Comparison of ENCODE assay signal across 11 cellular contexts in the genomic region with DNA sequence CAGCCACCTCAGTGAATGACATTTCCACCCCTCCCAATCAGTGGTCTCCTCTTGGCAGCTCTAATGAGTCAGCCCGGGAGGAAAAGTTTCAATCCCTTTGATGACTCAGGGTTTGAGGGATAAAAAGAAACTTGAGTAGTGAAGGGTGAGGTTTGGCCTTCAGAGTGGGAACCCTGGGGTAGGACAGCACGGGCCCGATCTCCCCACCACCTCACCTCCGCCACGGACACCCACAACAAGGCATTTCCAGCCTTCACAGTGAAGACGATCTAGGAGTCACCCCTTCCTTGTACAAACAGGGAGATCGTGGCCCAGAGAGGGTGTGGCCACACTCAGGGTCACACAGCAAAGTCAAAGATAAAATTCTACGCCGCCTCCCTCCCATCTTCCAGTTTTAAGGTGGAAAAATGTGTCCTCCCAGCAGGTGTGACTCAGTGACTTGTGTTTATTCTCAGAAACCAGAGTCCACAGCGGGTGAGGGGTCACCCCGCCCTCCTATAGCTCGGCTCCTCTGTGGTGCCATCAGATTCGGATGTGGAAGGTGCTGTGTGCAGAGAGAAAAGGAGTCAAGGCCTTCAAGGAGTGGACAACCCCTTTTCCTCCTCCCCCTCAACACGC. TPM values are rescaled to one million over a fixed set of nuclear protein-coding genes. Genes with fewer than 3 reads are reported as not detected.
DNase-seq lines count a peak whose midpoint lies in the region; ATAC-seq lines count a peak whose summit lies in the region.
"Had no signal": no experiment of that assay in that cellular context is flagged by ENCODE, and none has a peak within 500 bp of the region (broad histone marks: within the 10 kb centered on the region; RNA-seq: fewer than 3 reads in every experiment).

No MANE protein-coding gene starts in this region.

- no peaks in the 10 kb centered on the region for H3K9me3 ChIP-seq in HAP-1
- H3K9me3 ChIP-seq: thoracic aorta had no signal

- no peak overlapping the region for H3K4me3 Mint-ChIP-seq in activated CD8-positive, alpha-beta memory T cell treated with anti-CD3 and anti-CD28 coated beads, Interleukin-2, amount 10 ng/mL, durations not matched to agents 7 days and 5 days
- H3K4me3 Mint-ChIP-seq: memory B cell had no signal

- peak overlapping the region; percentile 59 for H3K27ac Mint-ChIP-seq in activated CD8-positive, alpha-beta memory T cell treated with anti-CD3 and anti-CD28 coated beads, Interleukin-2, amount 10 ng/mL, durations not matched to agents 7 days and 5 days
- H3K27ac Mint-ChIP-seq: memory B cell had no signal

- peaks cover 28% of the 10 kb centered on the region for H3K4me1 Mint-ChIP-seq in activated CD8-positive, alpha-beta memory T cell treated with anti-CD3 and anti-CD28 coated beads, Interleukin-2, amount 10 ng/mL, durations not matched to agents 7 days and 5 days

- no peak overlapping the region for H3K4me3 ChIP-seq in HAP-1
- H3K4me3 ChIP-seq: thoracic aorta had no signal

- H3K36me3 ChIP-seq in HAP-1 (replicated peaks), result no peaks in the 10 kb centered on the region
- H3K36me3 ChIP-seq: thoracic aorta had no signal

- peak; percentile 76 for DNase-seq in stimulated activated CD4-positive, alpha-beta T cell treated with anti-CD3 and anti-CD28 coated beads, Interleukin-15, amount 100 ng/mL, for 24 hours
- no peak for DNase-seq in stimulated activated CD4-positive, alpha-beta T cell treated with anti-CD3 and anti-CD28 coated beads, Interleukin-4, amount 100 ng/mL, for 1 hour
- DNase-seq in activated CD8-positive, alpha-beta memory T cell treated with anti-CD3 and anti-CD28 coated beads, Interleukin-2, amount 10 ng/mL, durations not matched to agents 7 days and 5 days, result peak; percentile 59
- DNase-seq in iris pigment epithelial cell (ENCODE audit: low read depth) (peak; percentile 85), HAP-1 (ENCODE audit: low spot score in 2 of 2) (no peak)
- DNase-seq: NCI-H69 had no signal

- CTCF ChIA-PET in activated CD8-positive, alpha-beta memory T cell treated with anti-CD3 and anti-CD28 coated beads, Interleukin-2, amount 10 ng/mL, durations not matched to agents 7 days and 5 days (lab: Charles Lee), result interaction anchor here (1.6 kb wide), 1 partner anchor 17 kb away, joined by 3 read pairs; no protein-coding TSS in a partner anchor

- no peaks in the 10 kb centered on the region for H3K27me3 ChIP-seq in HAP-1 (ENCODE audit: low read depth)

- H3K36me3 Mint-ChIP-seq in activated CD8-positive, alpha-beta memory T cell treated with anti-CD3 and anti-CD28 coated beads, Interleukin-2, amount 10 ng/mL, durations not matched to agents 7 days and 5 days, result peaks cover 24% of the 10 kb centered on the region

- in situ Hi-C loops in HAP-1 (cut with MboI; ENCODE audit: low sequenced_read_pairs), result no loop called here

- no peaks in the 10 kb centered on the region for H3K4me1 ChIP-seq in HAP-1

- no peaks in the 10 kb centered on the region for H3K27me3 Mint-ChIP-seq in activated CD8-positive, alpha-beta memory T cell treated with anti-CD3 and anti-CD28 coated beads, Interleukin-2, amount 10 ng/mL, durations not matched to agents 7 days and 5 days
- H3K27me3 Mint-ChIP-seq: memory B cell had no signal

- peak; percentile 66 for ATAC-seq in activated CD8-positive, alpha-beta memory T cell treated with anti-CD3 and anti-CD28 coated beads, Interleukin-2, amount 10 ng/mL, durations not matched to agents 7 days and 5 days
- ATAC-seq in HG02884 (IDR thresholded peaks at IDR 0.05; ENCODE audit: unreplicated experiment), result no peak
- no peak for ATAC-seq in HG02571 (IDR thresholded peaks at IDR 0.05; ENCODE audit: unreplicated experiment)
- ATAC-seq in HG02763 (IDR thresholded peaks at IDR 0.05; ENCODE audit: unreplicated experiment), result no peak

- no peaks in the 10 kb centered on the region for H3K9me3 Mint-ChIP-seq in activated CD8-positive, alpha-beta memory T cell treated with anti-CD3 and anti-CD28 coated beads, Interleukin-2, amount 10 ng/mL, durations not matched to agents 7 days and 5 days (ENCODE audit: low read depth)
- H3K9me3 Mint-ChIP-seq: memory B cell had no signal

RNA-seq across cellular contexts. Expression of gene CIB3, which starts 12.3 kb away (rescaled TPM):
- not detected for total RNA-seq in activated CD8-positive, alpha-beta memory T cell treated with anti-CD3 and anti-CD28 coated beads, Interleukin-2, amount 10 ng/mL, durations not matched to agents 7 days and 5 days
- total RNA-seq: thoracic aorta had no signal

RNA-seq across cellular contexts. Expression of gene HSH2D, which starts 17.6 kb away (rescaled TPM):
- total RNA-seq in activated CD8-positive, alpha-beta memory T cell treated with anti-CD3 and anti-CD28 coated beads, Interleukin-2, amount 10 ng/mL, durations not matched to agents 7 days and 5 days, result 100 to 1,000 TPM; 181 to 199 TPM

RNA-seq across cellular contexts. Expression of gene FAM32A, which starts 24.2 kb away (rescaled TPM):
- total RNA-seq in activated CD8-positive, alpha-beta memory T cell treated with anti-CD3 and anti-CD28 coated beads, Interleukin-2, amount 10 ng/mL, durations not matched to agents 7 days and 5 days, result 10 to 100 TPM; 64.6 to 72.0 TPM

RNA-seq across cellular contexts. Expression of gene AP1M1, which starts 36.7 kb away (rescaled TPM):
- total RNA-seq in activated CD8-positive, alpha-beta memory T cell treated with anti-CD3 and anti-CD28 coated beads, Interleukin-2, amount 10 ng/mL, durations not matched to agents 7 days and 5 days, result 100 to 1,000 TPM; 144 to 154 TPM

RNA-seq across cellular contexts. Expression of gene RAB8A, which starts 49.4 kb away (rescaled TPM):
- total RNA-seq in activated CD8-positive, alpha-beta memory T cell treated with anti-CD3 and anti-CD28 coated beads, Interleukin-2, amount 10 ng/mL, durations not matched to agents 7 days and 5 days, result 100 to 1,000 TPM; 204 to 271 TPM

Comparison
In these comparisons a context has a peak if more than half of its experiments do, and no peak if none do; other contexts are left out.
1. DNase-seq: peak in stimulated activated CD4-positive, alpha-beta T cell treated with anti-CD3 and anti-CD28 coated beads, Interleukin-15, amount 100 ng/mL, for 24 hours (single experiment), activated CD8-positive, alpha-beta memory T cell treated with anti-CD3 and anti-CD28 coated beads, Interleukin-2, amount 10 ng/mL, durations not matched to agents 7 days and 5 days (single experiment) and iris pigment epithelial cell (single experiment); none in stimulated activated CD4-positive, alpha-beta T cell treated with anti-CD3 and anti-CD28 coated beads, Interleukin-4, amount 100 ng/mL, for 1 hour (single experiment) and HAP-1 (0 of 2).